ENCODE assay signal across 31 cellular contexts in the genomic region with DNA sequence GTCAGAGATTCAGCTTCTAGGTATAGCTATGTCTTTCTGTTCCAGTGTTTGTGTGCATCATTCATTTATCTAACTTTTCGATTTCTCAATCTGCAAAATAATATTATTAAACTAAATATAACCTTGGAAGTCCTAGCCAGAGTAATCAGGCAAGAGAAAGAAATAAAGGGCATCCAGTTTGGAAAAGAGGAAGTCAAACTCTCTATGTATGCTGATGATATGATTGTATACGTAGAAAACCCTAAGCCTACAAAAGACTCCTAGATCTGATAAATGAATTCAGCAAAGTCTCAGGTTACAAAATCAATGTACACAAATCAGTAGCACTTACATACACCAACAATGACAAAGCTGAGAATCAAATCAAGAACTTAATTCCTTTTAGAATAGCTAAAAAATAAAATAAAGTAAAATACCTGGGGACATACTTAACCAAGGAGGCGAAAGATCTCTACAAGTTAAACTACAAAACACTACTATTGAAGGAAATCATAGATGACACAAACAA.
"Had no signal": no experiment of that assay in that cellular context is flagged by ENCODE, and none has a peak within 500 bp of the region (broad histone marks: within the 10 kb centered on the region; RNA-seq: fewer than 3 reads in every experiment).

No MANE protein-coding gene starts in this region.

- H3K27me3 ChIP-seq: adrenal gland, body of pancreas, esophagus muscularis mucosa, foreskin keratinocyte, gastrocnemius medialis, heart left ventricle had no signal

- H3K27ac ChIP-seq: adrenal gland, body of pancreas, esophagus muscularis mucosa, foreskin keratinocyte, gastrocnemius medialis, heart left ventricle had no signal

- H3K36me3 ChIP-seq: adrenal gland, esophagus muscularis mucosa, gastrocnemius medialis, heart left ventricle had no signal

- DNase-seq: activated CD4-positive, alpha-beta memory T cell treated with anti-CD3 and anti-CD28 coated beads for 36 hours; activated CD4-positive, alpha-beta T cell treated with anti-CD3 and anti-CD28 coated beads for 36 hours; activated CD4-positive, alpha-beta T cell treated with anti-CD3 and anti-CD28 coated beads, Interleukin-2, amount 10 ng/mL, durations not matched to agents 24 days and 14 days; activated CD4-positive, CD25-positive, alpha-beta regulatory T cell; activated CD4-positive, CD25-positive, alpha-beta regulatory T cell treated with anti-CD3 and anti-CD28 coated beads, Interleukin-2, amount 50 U/mL, for 72 hours; activated CD8-positive, alpha-beta memory T cell treated with anti-CD3 and anti-CD28 coated beads, Interleukin-2, amount 10 ng/mL, durations not matched to agents 7 days and 5 days; activated CD8-positive, alpha-beta memory T cell treated with anti-CD3 and anti-CD28 coated beads, Interleukin-2, amount 50 U/mL, for 4 hours; activated CD8-positive, alpha-beta T cell treated with anti-CD3 and anti-CD28 coated beads, Interleukin-2, amount 10 ng/mL, durations not matched to agents 7 days and 5 days; activated effector memory CD4-positive, alpha-beta T cell treated with anti-CD3 and anti-CD28 coated beads, Interleukin-2, amount 50 U/mL, for 16 hours; activated naive CD4-positive, alpha-beta T cell treated with anti-CD3 and anti-CD28 coated beads for 36 hours; activated naive CD8-positive, alpha-beta T cell treated with anti-CD3 and anti-CD28 coated beads for 36 hours; activated naive CD8-positive, alpha-beta T cell treated with anti-CD3 and anti-CD28 coated beads, Interleukin-2, amount 50 U/mL, for 24 hours; activated T-cell treated with anti-CD3 and anti-CD28 coated beads, Interleukin-2, amount 50 U/mL, for 1 hour; activated T-cell treated with anti-CD3 and anti-CD28 coated beads, Interleukin-2, amount 50 U/mL, for 48 hours; adrenal gland; amygdala; aorta; body of pancreas; caudate nucleus; cortex of kidney; dermis blood vessel endothelial cell; effector CD4-positive, alpha-beta T cell; effector memory CD8-positive, alpha-beta T cell; erythroblast; foreskin keratinocyte; gastrocnemius medialis; glutamatergic neuron; heart left ventricle; T-helper 2 cell had no signal

- H3K9me3 ChIP-seq: adrenal gland, body of pancreas, esophagus muscularis mucosa, gastrocnemius medialis, heart left ventricle had no signal

- H3K4me3 ChIP-seq: adrenal gland, body of pancreas, esophagus muscularis mucosa, gastrocnemius medialis, heart left ventricle had no signal

- H3K4me1 ChIP-seq: adrenal gland, body of pancreas, foreskin keratinocyte, gastrocnemius medialis, heart left ventricle had no signal

- FAIRE-seq: colon had no signal

- ATAC-seq: activated CD4-positive, alpha-beta T cell treated with anti-CD3 and anti-CD28 coated beads for 36 hours; activated CD8-positive, alpha-beta memory T cell treated with anti-CD3 and anti-CD28 coated beads, Interleukin-2, amount 10 ng/mL, durations not matched to agents 7 days and 5 days; activated CD8-positive, alpha-beta T cell treated with anti-CD3 and anti-CD28 coated beads, Interleukin-2, amount 10 ng/mL, durations not matched to agents 7 days and 5 days; activated naive CD8-positive, alpha-beta T cell treated with anti-CD3 and anti-CD28 coated beads, Interleukin-2, amount 50 U/mL, for 24 hours; body of pancreas; effector memory CD8-positive, alpha-beta T cell; foreskin keratinocyte; gastrocnemius medialis; heart left ventricle had no signal
